In genomic region chr19:30662211-30662861, GRCh38 we compare ENCODE assay signal across 15 cellular contexts.
DNase-seq lines count a peak whose midpoint lies in the region; ATAC-seq, FAIRE-seq and TF ChIP-seq lines count a peak whose summit lies in the region.
"Had no signal": no experiment of that assay in that cellular context is flagged by ENCODE, and none has a peak within 500 bp of the region (broad histone marks: within the 10 kb centered on the region; RNA-seq: fewer than 3 reads in every experiment).

No MANE protein-coding gene starts in this region.

- H3K9me3 Mint-ChIP-seq in activated CD4-positive, alpha-beta T cell treated with anti-CD3 and anti-CD28 coated beads for 36 hours (ENCODE audit: low read depth): peaks cover 7% of the 10 kb centered on the region

- H4K5ac ChIP-seq in H1 (ENCODE audit: insufficient read length, low read depth, low read length): no peak overlapping the region

- DNase-seq in AG08395 (ENCODE audit: low spot score) (peak; percentile 40), NCI-H748 (lab: John Stamatoyannopoulos, UW; ENCODE audit: unreplicated experiment) (peak; percentile 76), H1 (ENCODE audit: low read depth in 1 of 2, low spot score in 2 of 2) (no peak), osteoblast (ENCODE audit: insufficient read length, low spot score, missing footprints) (no peak)
- DNase-seq in activated CD4-positive, alpha-beta T cell treated with anti-CD3 and anti-CD28 coated beads, Interleukin-2, amount 50 U/mL, for 1 hour: no peak
- no peak for DNase-seq in activated CD4-positive, alpha-beta T cell treated with anti-CD3 and anti-CD28 coated beads for 36 hours
- DNase-seq: activated CD4-positive, CD25-positive, alpha-beta regulatory T cell treated with anti-CD3 and anti-CD28 coated beads, Interleukin-2, amount 50 U/mL, for 72 hours; activated T-cell treated with anti-CD3 and anti-CD28 coated beads, Interleukin-2, amount 50 U/mL, for 48 hours; brain microvascular endothelial cell; GF-D8; NCI-H510A treated with DMSO at 0.1 percent for 48 hours; stimulated activated CD4-positive, alpha-beta T cell treated with anti-CD3 and anti-CD28 coated beads, Interleukin-12 subunit alpha, Interleukin-12 subunit beta, amount 100 ng/mL, for 4 hours had no signal

- no peaks in the 10 kb centered on the region for H3K36me3 Mint-ChIP-seq in activated CD4-positive, alpha-beta T cell treated with anti-CD3 and anti-CD28 coated beads for 36 hours (ENCODE audit: low read depth)

- POLR2A ChIA-PET in H1 (lab: Charles Lee; ENCODE audit: partially characterized antibody): no interaction called here
- POLR2A ChIA-PET in activated CD4-positive, alpha-beta T cell treated with anti-CD3 and anti-CD28 coated beads for 36 hours (lab: Charles Lee): no interaction called here

- no peaks in the 10 kb centered on the region; a peak in 1 of 7 replicates for H3K27me3 ChIP-seq in H1 (replicated peaks in 1 of 4; ENCODE audit: control insufficient read depth in 3 of 4, extremely low read depth in 1 of 4, insufficient read depth in 3 of 4, low read length in 3 of 4)
- peaks cover 5% of the 10 kb centered on the region for H3K27me3 ChIP-seq in osteoblast (ENCODE audit: insufficient read depth, low read length)
- H3K27me3 ChIP-seq: BLaER1 treated with 17β-estradiol and CSF1 and Interleukin-3, amounts not matched to agents 10 nM and 100 nM; brain microvascular endothelial cell had no signal

- no peak overlapping the region for H3K27ac Mint-ChIP-seq in activated CD4-positive, alpha-beta T cell treated with anti-CD3 and anti-CD28 coated beads for 36 hours

- CTCF ChIA-PET in H1 (lab: Charles Lee; ENCODE audit: partially characterized antibody): interaction anchor here (0.9 to 1.3 kb wide), 3 partner anchors 17 to 164 kb away, joined by 3 read pairs; no protein-coding TSS in a partner anchor
- CTCF ChIA-PET in activated CD4-positive, alpha-beta T cell treated with anti-CD3 and anti-CD28 coated beads for 36 hours (lab: Charles Lee): interaction anchor here (0.6 to 1.2 kb wide), 3 partner anchors 531 to 1596 kb away, joined by 3 read pairs; no protein-coding TSS in a partner anchor

- 71% methylated on average over 10 of the region's 10 CpGs; no CpG with 5 or more reads in 1 of the 2 experiments for WGBS in H1 (ENCODE audit: extremely low coverage in 1 of 2, insufficient coverage in 1 of 2, insufficient read length in 1 of 2, insufficient replicate concordance in 2 of 2, low coverage in 1 of 2, low lambda C conversion rate in 2 of 2, missing lambda C conversion rate in 1 of 2), 2 experiments

- H3K4ac ChIP-seq in H1 (replicated peaks; ENCODE audit: insufficient read length, low read depth, low read length): no peak overlapping the region

- H3K14ac ChIP-seq in H1 (ENCODE audit: insufficient read length): no peak overlapping the region

- no peak overlapping the region for H3K18ac ChIP-seq in H1 (ENCODE audit: extremely low read depth, low read length)

- H3K4me2 ChIP-seq in H1 (ENCODE audit: insufficient read depth in 1 of 2, low read depth in 2 of 2, low read length in 2 of 2) (no peak overlapping the region), osteoblast (ENCODE audit: insufficient read depth, low read length) (peak overlapping the region; percentile 1)

- TF ChIP-seq EP300 in H1 (IDR thresholded peaks at IDR 0.05; ENCODE audit: borderline replicate concordance in 1 of 2, low read depth in 2 of 2, low read length in 2 of 2): no peak

- H2BK15ac ChIP-seq in H1 (ENCODE audit: low read length): no peak overlapping the region

- H3K27me3 Mint-ChIP-seq in activated CD4-positive, alpha-beta T cell treated with anti-CD3 and anti-CD28 coated beads for 36 hours: peaks cover 22% of the 10 kb centered on the region

- H4K8ac ChIP-seq in H1 (ENCODE audit: extremely low read depth, insufficient read depth, low read length): no peak overlapping the region; the same call in 1 of the 2 replicates

- TF ChIP-seq POLR2A in H1 (IDR thresholded peaks at IDR 0.05; ENCODE audit: control extremely low read depth in 1 of 2, low read depth in 2 of 2, low read length in 2 of 2): no peak

- no peaks in the 10 kb centered on the region for H3K4me1 Mint-ChIP-seq in activated CD4-positive, alpha-beta T cell treated with anti-CD3 and anti-CD28 coated beads for 36 hours

- no peak for ATAC-seq in GM21723 (IDR thresholded peaks at IDR 0.05; ENCODE audit: unreplicated experiment)
- no peak for ATAC-seq in activated CD4-positive, alpha-beta T cell treated with anti-CD3 and anti-CD28 coated beads for 36 hours
- no peak for ATAC-seq in activated CD4-positive, CD25-positive, alpha-beta regulatory T cell treated with anti-CD3 and anti-CD28 coated beads, Interleukin-2, amount 50 U/mL, for 24 hours

- H2BK5ac ChIP-seq in H1 (ENCODE audit: low read depth, low read length): no peak overlapping the region

- no peaks in the 10 kb centered on the region for H3K23me2 ChIP-seq in H1 (ENCODE audit: low read depth, low read length)

- H3K27ac ChIP-seq in H1 (ENCODE audit: low read depth, low read length) (no peak overlapping the region), osteoblast (ENCODE audit: low read depth, low read length) (no peak overlapping the region)
- H3K27ac ChIP-seq: BLaER1 treated with 17β-estradiol and CSF1 and Interleukin-3, amounts not matched to agents 10 nM and 100 nM; brain microvascular endothelial cell had no signal

- H3K56ac ChIP-seq in H1 (replicated peaks; ENCODE audit: insufficient read length, low read depth, low read length): no peak overlapping the region

- H3K23ac ChIP-seq in H1 (ENCODE audit: insufficient read length): no peak overlapping the region

- no peaks in the 10 kb centered on the region for H3K79me1 ChIP-seq in H1 (ENCODE audit: low read depth, low read length)

- no peak overlapping the region for H4K91ac ChIP-seq in H1 (replicated peaks; ENCODE audit: insufficient read length, low read length)

- H4K20me1 ChIP-seq in H1 (replicated peaks in 1 of 2; ENCODE audit: control insufficient read depth in 1 of 2, insufficient read depth in 2 of 2, low read length in 2 of 2) (no peaks in the 10 kb centered on the region), osteoblast (ENCODE audit: insufficient read depth, low read length) (no peaks in the 10 kb centered on the region)

- no peak for TF ChIP-seq RAD21 in H1 (IDR thresholded peaks at IDR 0.05 in 1 of 2, conservative IDR thresholded peaks at IDR 0.05 in 1 of 2; ENCODE audit: low read depth in 2 of 2, low read length in 2 of 2)

- H3K79me2 ChIP-seq in H1 (ENCODE audit: control insufficient read depth in 1 of 2, insufficient read depth in 2 of 2, low read length in 2 of 2): no peaks in the 10 kb centered on the region
- no peaks in the 10 kb centered on the region for H3K79me2 ChIP-seq in osteoblast (ENCODE audit: insufficient read depth, low read length)

- no peak overlapping the region for H2BK20ac ChIP-seq in H1 (ENCODE audit: low read length)

- H2BK120ac ChIP-seq in H1 (replicated peaks; ENCODE audit: low read depth, low read length): no peak overlapping the region

- intact Hi-C loops in activated CD4-positive, alpha-beta T cell treated with anti-CD3 and anti-CD28 coated beads for 36 hours (cut with DNase I, micrococcal nuclease): loop anchor here in 1 of 2 experiments (10.0 kb wide), 1 partner anchor 882 kb away; no protein-coding TSS in a partner anchor

- H3K4me3 Mint-ChIP-seq in activated CD4-positive, alpha-beta T cell treated with anti-CD3 and anti-CD28 coated beads for 36 hours: no peak overlapping the region

- no peak for FAIRE-seq in H1 (lab: Jason Lieb, UNC)

- no peak overlapping the region for H2BK12ac ChIP-seq in H1 (ENCODE audit: low read depth, low read length)

- no peak overlapping the region for H3K9ac ChIP-seq in H1 (replicated peaks in 1 of 4; ENCODE audit: extremely low read depth in 1 of 4, low read depth in 3 of 4, low read length in 3 of 4)
- H3K9ac ChIP-seq: BLaER1 treated with 17β-estradiol and CSF1 and Interleukin-3, amounts not matched to agents 10 nM and 100 nM had no signal

- H3K4me1 ChIP-seq in H1 (replicated peaks in 1 of 4; ENCODE audit: control insufficient read depth in 3 of 4, insufficient read depth in 4 of 4, low read length in 3 of 4) (peaks cover 0 to 7% (median 4%) of the 10 kb centered on the region in 4 experiments; a peak in 3 of 7 replicates), osteoblast (ENCODE audit: insufficient read depth, low read length) (no peaks in the 10 kb centered on the region)

- H2AK5ac ChIP-seq in H1 (ENCODE audit: low read depth, low read length): no peak overlapping the region

- H3K4me3 ChIP-seq in H1 (ENCODE audit: extremely low read depth in 1 of 4, insufficient read depth in 2 of 4, low read depth in 3 of 4, low read length in 4 of 4): no peak overlapping the region
- H3K4me3 ChIP-seq in osteoblast (ENCODE audit: insufficient read depth, low read length): no peak overlapping the region
- H3K4me3 ChIP-seq: BLaER1 treated with 17β-estradiol and CSF1 and Interleukin-3, amounts not matched to agents 10 nM and 100 nM had no signal

- no peak for TF ChIP-seq CTCF in H1 (IDR thresholded peaks at IDR 0.05; ENCODE audit: control extremely low read depth in 1 of 3, insufficient read depth in 1 of 3, low read depth in 1 of 3, low read length in 3 of 3)
- no peak for TF ChIP-seq CTCF in osteoblast (IDR thresholded peaks at IDR 0.05; ENCODE audit: extremely low read depth, low read depth, low read length)

- H3K9me3 ChIP-seq in H1 (ENCODE audit: insufficient read depth in 2 of 2, low read depth in 1 of 2, low read length in 1 of 2) (no peaks in the 10 kb centered on the region), osteoblast (ENCODE audit: low read depth, low read length) (no peaks in the 10 kb centered on the region)

- H2AFZ ChIP-seq in H1 (ENCODE audit: low read length) (0 out of 2 replicates have a peak overlapping the region, but pooled peaks have one; percentile 42), osteoblast (ENCODE audit: low read length) (no peak overlapping the region)

- H3K36me3 ChIP-seq in H1 (ENCODE audit: control insufficient read depth in 2 of 4, insufficient read depth in 4 of 4, low read length in 3 of 4) (no peaks in the 10 kb centered on the region), osteoblast (ENCODE audit: insufficient read depth, low read length) (no peaks in the 10 kb centered on the region)
- H3K36me3 ChIP-seq: BLaER1 treated with 17β-estradiol and CSF1 and Interleukin-3, amounts not matched to agents 10 nM and 100 nM; brain microvascular endothelial cell had no signal

TF ChIP-seq in H1, 55 proteins besides CTCF, POLR2A, EP300 and RAD21:
- TF ChIP-seq, protein P1, sequence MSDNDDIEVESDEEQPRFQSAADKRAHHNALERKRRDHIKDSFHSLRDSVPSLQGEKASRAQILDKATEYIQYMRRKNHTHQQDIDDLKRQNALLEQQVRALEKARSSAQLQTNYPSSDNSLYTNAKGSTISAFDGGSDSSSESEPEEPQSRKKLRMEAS (IDR thresholded peaks at IDR 0.05): no peak
- TF ChIP-seq SP2 (IDR thresholded peaks at IDR 0.05; ENCODE audit: low read length): no peak

Comparison
In these comparisons a context has a peak if more than half of its experiments do, and no peak if none do; other contexts are left out.
1. DNase-seq: peak in AG08395 (single experiment) and NCI-H748 (single experiment); none in H1 (0 of 2), osteoblast (single experiment), activated CD4-positive, alpha-beta T cell treated with anti-CD3 and anti-CD28 coated beads, Interleukin-2, amount 50 U/mL, for 1 hour (single experiment) and activated CD4-positive, alpha-beta T cell treated with anti-CD3 and anti-CD28 coated beads for 36 hours (single experiment).